In genomic region chr3:85801955-85802354, GRCh38 we compare ENCODE assay signal across 10 cellular contexts.
DNase-seq lines count a peak whose midpoint lies in the region; ATAC-seq, FAIRE-seq and TF ChIP-seq lines count a peak whose summit lies in the region.
"Had no signal": no experiment of that assay in that cellular context is flagged by ENCODE, and none has a peak within 500 bp of the region (broad histone marks: within the 10 kb centered on the region; RNA-seq: fewer than 3 reads in every experiment).

No MANE protein-coding gene starts in this region.

- H3K4me2 ChIP-seq in GM23338 (no peak overlapping the region), HepG2 (ENCODE audit: low read depth, low read length) (no peak overlapping the region), osteoblast (ENCODE audit: insufficient read depth, low read length) (no peak overlapping the region)

- H3K4me1 ChIP-seq in GM23338 (ENCODE audit: insufficient read depth) (no peaks in the 10 kb centered on the region), HepG2 (ENCODE audit: insufficient read depth, low read length) (no peaks in the 10 kb centered on the region), osteoblast (ENCODE audit: insufficient read depth, low read length) (no peaks in the 10 kb centered on the region)
- H3K4me1 ChIP-seq: adrenal gland, gastroesophageal sphincter had no signal

- no peaks in the 10 kb centered on the region for H3F3A ChIP-seq in GM23338 (replicated peaks; ENCODE audit: low read depth)

- H2AFZ ChIP-seq in GM23338, result no peak overlapping the region
- H2AFZ ChIP-seq in HepG2 (ENCODE audit: low read length), result no peak overlapping the region
- H2AFZ ChIP-seq in osteoblast (ENCODE audit: low read length), result no peak overlapping the region

- H3K27me3 ChIP-seq in GM23338 (ENCODE audit: insufficient read depth) (no peaks in the 10 kb centered on the region), HepG2 (ENCODE audit: control insufficient read depth in 1 of 2, insufficient read depth in 2 of 2, low read length in 2 of 2) (no peaks in the 10 kb centered on the region), osteoblast (ENCODE audit: insufficient read depth, low read length) (no peaks in the 10 kb centered on the region)
- H3K27me3 ChIP-seq: adrenal gland, gastroesophageal sphincter had no signal

- TF ChIP-seq CTCF in GM23338 (conservative IDR thresholded peaks at IDR 0.05; ENCODE audit: low read depth in 2 of 2) (peak; percentile 72 to 76), WTC11 (IDR thresholded peaks at IDR 0.05) (0 out of 2 replicates have a peak, but pooled peaks have one; percentile 19), HepG2 (CRISPR knock-in tag; IDR thresholded peaks at IDR 0.05) (peak; percentile 26; the same call in 1 of the 2 replicates), osteoblast (IDR thresholded peaks at IDR 0.05; ENCODE audit: extremely low read depth, low read depth, low read length) (no peak), mesothelial cell of epicardium (IDR thresholded peaks at IDR 0.05; ENCODE audit: unreplicated experiment) (no peak)

- BruUV-seq in HepG2 (replicated peaks; lab: Mats Ljungman, UMichigan), result no TSS peak

- H3K4me1 Mint-ChIP-seq in GM23338 (no peaks in the 10 kb centered on the region; the same call in 1 of the 3 replicates), WTC11 (peaks cover 5% of the 10 kb centered on the region), mesothelial cell of epicardium (peaks cover 3% of the 10 kb centered on the region)

- H3K36me3 ChIP-seq in GM23338 (ENCODE audit: insufficient read depth) (no peaks in the 10 kb centered on the region), HepG2 (replicated peaks in 1 of 2; ENCODE audit: control insufficient read depth in 1 of 2, insufficient read depth in 2 of 2, low read length in 2 of 2) (no peaks in the 10 kb centered on the region), osteoblast (ENCODE audit: insufficient read depth, low read length) (no peaks in the 10 kb centered on the region)
- H3K36me3 ChIP-seq: adrenal gland, gastroesophageal sphincter had no signal

- H3K9me3 Mint-ChIP-seq in GM23338 (peaks cover 17% of the 10 kb centered on the region), WTC11 (peaks cover 30% of the 10 kb centered on the region), mesothelial cell of epicardium (peaks cover 15% of the 10 kb centered on the region)

- H3K36me3 Mint-ChIP-seq in GM23338 (ENCODE audit: low read depth) (peaks cover 12% of the 10 kb centered on the region; the same call in 2 of the 3 replicates), WTC11 (peaks cover 16% of the 10 kb centered on the region), mesothelial cell of epicardium (peaks cover 2% of the 10 kb centered on the region)

- DNase-seq in GM23338 (ENCODE audit: low spot score), result peak; percentile 70
- peak; percentile 77 for DNase-seq in NCI-H1092 treated with DMSO at 0.1 percent for 48 hours (lab: John Stamatoyannopoulos, UW)
- peak; percentile 31 for DNase-seq in WTC11 (ENCODE audit: low spot score)
- peak; percentile 20 for DNase-seq in HepG2 (ENCODE audit: low spot score)
- DNase-seq in osteoblast (ENCODE audit: insufficient read length, low spot score, missing footprints), result no peak
- DNase-seq in mesothelial cell of epicardium (ENCODE audit: low spot score in 2 of 2, unreplicated experiment in 2 of 2), result no peak
- DNase-seq: adrenal gland had no signal

- H3K27ac ChIP-seq in GM23338 (ENCODE audit: low read depth) (no peak overlapping the region), HepG2 (ENCODE audit: extremely low read length, insufficient read depth, low read length) (no peak overlapping the region), osteoblast (ENCODE audit: low read depth, low read length) (no peak overlapping the region)
- H3K27ac ChIP-seq: adrenal gland, gastroesophageal sphincter had no signal

- H3K4me3 ChIP-seq in GM23338, result no peak overlapping the region
- H3K4me3 ChIP-seq in HepG2 (replicated peaks in 1 of 3; ENCODE audit: insufficient read depth in 1 of 3, low read depth in 2 of 3, low read length in 3 of 3), result no peak overlapping the region
- H3K4me3 ChIP-seq in osteoblast (ENCODE audit: insufficient read depth, low read length), result no peak overlapping the region
- H3K4me3 ChIP-seq: adrenal gland, gastroesophageal sphincter had no signal

- no peak for TF ChIP-seq RAD21 in HepG2 (CRISPR knock-in tag; IDR thresholded peaks at IDR 0.05)

- no peak for TF ChIP-seq EP300 in HepG2 (IDR thresholded peaks at IDR 0.05; ENCODE audit: low read depth in 2 of 2, low read length in 2 of 2)
- no peak for TF ChIP-seq EP300 in HepG2 (CRISPR knock-in tag; IDR thresholded peaks at IDR 0.05; ENCODE audit: borderline replicate concordance)

- POLR2A ChIA-PET in WTC11 (lab: Charles Lee), result no interaction called here
- POLR2A ChIA-PET in HepG2 (lab: Yijun Ruan, JAX), result no interaction called here

- in situ Hi-C loops in HepG2 (cut with HindIII; ENCODE audit: extremely low pct_ligation_motif_present, low pct_unique_long_range_greater_than_20kb), result no loop called here

- TF ChIP-seq POLR2A in HepG2 (IDR thresholded peaks at IDR 0.05; ENCODE audit: insufficient read depth in 1 of 2, low read depth in 2 of 2, low read length in 2 of 2), result no peak

- no peak overlapping the region for H3K9ac ChIP-seq in HepG2 (ENCODE audit: insufficient read depth, low read depth, low read length)

- H3K27ac Mint-ChIP-seq in GM23338 (peak overlapping the region; percentile 63), WTC11 (no peak overlapping the region), mesothelial cell of epicardium (no peak overlapping the region)

- H3K4me3 Mint-ChIP-seq in GM23338, result no peak overlapping the region
- no peak overlapping the region for H3K4me3 Mint-ChIP-seq in WTC11
- no peak overlapping the region for H3K4me3 Mint-ChIP-seq in mesothelial cell of epicardium

- H3K9me3 ChIP-seq in HepG2 (ENCODE audit: low read length), result no peaks in the 10 kb centered on the region
- no peaks in the 10 kb centered on the region for H3K9me3 ChIP-seq in osteoblast (ENCODE audit: low read depth, low read length)

- H3K79me2 ChIP-seq in GM23338 (replicated peaks; ENCODE audit: insufficient read depth), result no peaks in the 10 kb centered on the region
- no peaks in the 10 kb centered on the region for H3K79me2 ChIP-seq in HepG2 (ENCODE audit: insufficient read depth, low read length)
- H3K79me2 ChIP-seq in osteoblast (ENCODE audit: insufficient read depth, low read length), result no peaks in the 10 kb centered on the region

- intact Hi-C loops in HepG2 (cut with micrococcal nuclease; ENCODE audit: unreplicated experiment), result loop anchor here (5.0 to 10.0 kb wide), 3 partner anchors 137 to 500 kb away; no protein-coding TSS in a partner anchor

- H3K27me3 Mint-ChIP-seq in GM23338 (ENCODE audit: insufficient read depth, low read depth, poor library complexity) (no peaks in the 10 kb centered on the region), WTC11 (ENCODE audit: low read depth) (no peaks in the 10 kb centered on the region; the same call in 1 of the 2 replicates), mesothelial cell of epicardium (ENCODE audit: low read depth) (no peaks in the 10 kb centered on the region)

- H3K9me2 ChIP-seq in GM23338 (ENCODE audit: insufficient read depth), result no peaks in the 10 kb centered on the region

- H4K20me1 ChIP-seq in GM23338 (replicated peaks; ENCODE audit: insufficient read depth) (no peaks in the 10 kb centered on the region), HepG2 (ENCODE audit: insufficient read depth, low read length) (no peaks in the 10 kb centered on the region), osteoblast (ENCODE audit: insufficient read depth, low read length) (no peaks in the 10 kb centered on the region)

- FAIRE-seq in HepG2 (lab: Jason Lieb, UNC), result no peak

- CTCF ChIA-PET in WTC11 (lab: Charles Lee), result interaction anchor here (0.9 to 1.5 kb wide), 2 partner anchors 227 to 443 kb away, joined by 3 to 5 read pairs; no protein-coding TSS in a partner anchor
- CTCF ChIA-PET in HepG2 (lab: Yijun Ruan, JAX; ENCODE audit: low intra/inter-chr PET ratio, low total read pairs), result no interaction called here

- ATAC-seq in GM23338 (peak; percentile 70), WTC11 (peak; percentile 79), HepG2 (peak; percentile 78; the same call in 2 of the 3 replicates), GM18868 (IDR thresholded peaks at IDR 0.05; ENCODE audit: unreplicated experiment) (no peak), GM18870 (IDR thresholded peaks at IDR 0.05; ENCODE audit: unreplicated experiment) (no peak)
- ATAC-seq: gastroesophageal sphincter had no signal

- 2% methylated on average over 3 of the region's 3 CpGs for WGBS in HepG2 (ENCODE audit: low lambda C conversion rate)

TF ChIP-seq in GM23338, 12 proteins besides CTCF, POLR2A, EP300 and RAD21 (continues in another document):
- no peak for TF ChIP-seq POLR2AphosphoS5 (IDR thresholded peaks at IDR 0.05; ENCODE audit: low read depth)

TF ChIP-seq in WTC11, 78 proteins besides CTCF, POLR2A, EP300 and RAD21 (continues in another document):
- no peak for TF ChIP-seq IRF1 (CRISPR knock-in tag; IDR thresholded peaks at IDR 0.05)
- no peak for TF ChIP-seq FOXP1 (CRISPR knock-in tag; IDR thresholded peaks at IDR 0.05; ENCODE audit: borderline replicate concordance)
- TF ChIP-seq ATF3 (CRISPR knock-in tag; conservative IDR thresholded peaks at IDR 0.05), result no peak

TF ChIP-seq in HepG2, 621 proteins besides CTCF, POLR2A, EP300 and RAD21 (continues in another document):
- peak; percentile 46 for TF ChIP-seq STAG1 (CRISPR knock-in tag; IDR thresholded peaks at IDR 0.05)
- TF ChIP-seq KLF6 (CRISPR knock-in tag; IDR thresholded peaks at IDR 0.05), result no peak
- TF ChIP-seq ZNF280D (CRISPR knock-in tag; IDR thresholded peaks at IDR 0.05), result no peak

Comparison
In these comparisons a context has a peak if more than half of its experiments do, and no peak if none do; other contexts are left out.
1. ATAC-seq: peak in GM23338 (single experiment), WTC11 (single experiment) and HepG2 (single experiment); none in GM18868 (single experiment) and GM18870 (single experiment).
2. DNase-seq: peak in GM23338 (single experiment), NCI-H1092 treated with DMSO at 0.1 percent for 48 hours (single experiment), WTC11 (single experiment) and HepG2 (single experiment); none in osteoblast (single experiment) and mesothelial cell of epicardium (0 of 2).
3. CTCF ChIP-seq: peak in GM23338 (2 of 2), WTC11 (single experiment) and HepG2 (single experiment); none in osteoblast (single experiment) and mesothelial cell of epicardium (single experiment).